ENCODE assay signal across 8 cellular contexts in genomic region chr11:1303196-1303821, GRCh38. TPM values are rescaled to one million over a fixed set of nuclear protein-coding genes. Genes with fewer than 3 reads are reported as not detected.
DNase-seq lines count a peak whose midpoint lies in the region; ATAC-seq and TF ChIP-seq lines count a peak whose summit lies in the region.

No MANE protein-coding gene starts in this region.

- no peaks in the 10 kb centered on the region for H3K36me3 Mint-ChIP-seq in chondrocyte (ENCODE audit: low read depth)

- H3K9ac ChIP-seq in HUES64 (ENCODE audit: low read depth, low read length): no peak overlapping the region

- no peak overlapping the region for H3K4me3 Mint-ChIP-seq in chondrocyte (ENCODE audit: unreplicated experiment)

- 75% methylated on average over 24 of the region's 24 CpGs for WGBS in HUES64

- H3K9me3 ChIP-seq in AG04450 (ENCODE audit: control insufficient read depth, insufficient read depth, low read length) (peaks cover 7% of the 10 kb centered on the region; the same call in 1 of the 2 replicates), HUES64 (ENCODE audit: insufficient read depth, low read depth, low read length) (no peaks in the 10 kb centered on the region)

- peaks cover 4% of the 10 kb centered on the region; the same call in 1 of the 2 replicates for H3K36me3 ChIP-seq in HUES64 (ENCODE audit: insufficient read depth, low read length)

- no peak for ATAC-seq in GM18519 (IDR thresholded peaks at IDR 0.05; ENCODE audit: low FRiP score, unreplicated experiment)

- H3K4me1 Mint-ChIP-seq in chondrocyte (ENCODE audit: low read depth): peaks cover 71% of the 10 kb centered on the region

- peaks cover 8% of the 10 kb centered on the region; the same call in 1 of the 2 replicates for H3K4me1 ChIP-seq in HUES64 (ENCODE audit: insufficient read depth, low read length)

- no peak overlapping the region for H3K27ac Mint-ChIP-seq in chondrocyte (ENCODE audit: unreplicated experiment)

- CTCF ChIA-PET in AG04450 (lab: Charles Lee): interaction anchor here (0.6 kb wide), 1 partner anchor 22 kb away, joined by 3 read pairs; no protein-coding TSS in a partner anchor

- no peak overlapping the region for H3K27ac ChIP-seq in AG04450 (ENCODE audit: low read depth, low read length)
- H3K27ac ChIP-seq in HUES64 (ENCODE audit: low read depth, low read length): peak overlapping the region; percentile 23; the same call in 1 of the 2 replicates

- H3K27me3 ChIP-seq in AG04450 (ENCODE audit: control insufficient read depth, insufficient read depth, low read length) (no peaks in the 10 kb centered on the region), HUES64 (ENCODE audit: insufficient read depth, low read length) (no peaks in the 10 kb centered on the region)

- no peaks in the 10 kb centered on the region for H3K9me3 Mint-ChIP-seq in chondrocyte (ENCODE audit: low read depth)

- H3K4me3 ChIP-seq in AG04450 (ENCODE audit: low read depth, low read length): no peak overlapping the region
- no peak overlapping the region for H3K4me3 ChIP-seq in HUES64 (ENCODE audit: low read length)

- POLR2A ChIA-PET in AG04450 (lab: Yijun Ruan, JAX): no interaction called here

- TF ChIP-seq CTCF in AG04450 (IDR thresholded peaks at IDR 0.05; ENCODE audit: low read depth, low read length) (0 out of 2 replicates have a peak, but pooled peaks have one; percentile 21), chondrocyte (IDR thresholded peaks at IDR 0.05) (peak; percentile 58)

- DNase-seq in AG04450 (ENCODE audit: low read depth, low spot score) (no peak), chondrocyte (ENCODE audit: low spot score) (no peak), lung microvascular endothelial cell (ENCODE audit: low read depth in 2 of 2) (peak; percentile 48 to 62), NCI-H1092 (lab: John Stamatoyannopoulos, UW) (no peak), COR-L47 (lab: John Stamatoyannopoulos, UW) (no peak), GOT3 (lab: John Stamatoyannopoulos, UW) (no peak)

- no peaks in the 10 kb centered on the region for H3K27me3 Mint-ChIP-seq in chondrocyte (ENCODE audit: low read depth)

RNA-seq across cellular contexts. Expression of gene TOLLIP, which starts 6.1 kb away (rescaled TPM):
- 24.3 and 27.2 TPM in 2 replicates for polyA plus RNA-seq in AG04450 (2011; rRNA removed)
- polyA minus RNA-seq in AG04450 (2011; rRNA and poly(A)+ RNA removed): 29.0 and 34.9 TPM in 2 replicates
- polyA plus RNA-seq in HUES64 (2013, experiment 1 of 2): 15.2 TPM
- polyA plus RNA-seq in HUES64 (2013, experiment 2 of 2): 16.4 TPM
- 54.9 to 60.9 TPM (median 58.4 TPM) in 3 replicates for total RNA-seq in chondrocyte
- total RNA-seq in lung microvascular endothelial cell: 18.7 and 23.6 TPM in 2 replicates

Comparison
In these comparisons a context has a peak if more than half of its experiments do, and no peak if none do; other contexts are left out.
1. DNase-seq: peak in lung microvascular endothelial cell (2 of 2); none in AG04450 (single experiment), chondrocyte (single experiment), NCI-H1092 (single experiment), COR-L47 (single experiment) and GOT3 (single experiment).